ENCODE assay signal across 8 cellular contexts in genomic region chr19:45692187-45693111, GRCh38. TPM values are rescaled to one million over a fixed set of nuclear protein-coding genes. Genes with fewer than 3 reads are reported as not detected.
A peak's percentile ranks its signal among the peaks of the same experiment; 100 is the strongest.
DNase-seq lines count a peak whose midpoint lies in the region; ATAC-seq and TF ChIP-seq lines count a peak whose summit lies in the region.

TSS of gene QPCTL (plus strand) at chr19:45692666. CDS start at chr19:45692704, 38 bp downstream.

- H3K27ac Mint-ChIP-seq in activated T-cell treated with anti-CD3 and anti-CD28 coated beads, Interleukin-2, amount 50 U/mL, for 72 hours = peak within 1 kb of the TSS; percentile 95

- no peaks in the 10 kb centered on the region for H3K9me3 Mint-ChIP-seq in activated T-cell treated with anti-CD3 and anti-CD28 coated beads, Interleukin-2, amount 50 U/mL, for 72 hours

- peak; percentile 83 for ATAC-seq in GM21737 (IDR thresholded peaks at IDR 0.05; ENCODE audit: unreplicated experiment)
- peak; percentile 91 for ATAC-seq in activated T-cell treated with anti-CD3 and anti-CD28 coated beads, Interleukin-2, amount 50 U/mL, for 72 hours (replicated peaks in 1 of 2)

- H3K4me1 Mint-ChIP-seq in activated T-cell treated with anti-CD3 and anti-CD28 coated beads, Interleukin-2, amount 50 U/mL, for 72 hours (ENCODE audit: low read depth) = peaks cover 32% of the 10 kb centered on the region

- H3K27me3 Mint-ChIP-seq in activated T-cell treated with anti-CD3 and anti-CD28 coated beads, Interleukin-2, amount 50 U/mL, for 72 hours (ENCODE audit: low read depth) = no peaks in the 10 kb centered on the region

- H3K4me3 ChIP-seq in KMS-11 (IDR thresholded peaks at IDR 0.05; ENCODE audit: insufficient read depth, low read depth, low read length) (peak within 1 kb of the TSS; percentile 8), Peyer's patch (peak within 1 kb of the TSS; percentile 67 to 84 (median 72)), esophagus muscularis mucosa (peak within 1 kb of the TSS; percentile 65 to 78 (median 73)), muscle layer of duodenum (ENCODE audit: low read depth in 1 of 2, low read length in 2 of 2) (peak within 1 kb of the TSS; percentile 83 to 89)

- H3K4me2 ChIP-seq in KMS-11 = peak within 1 kb of the TSS; percentile 66

- TF ChIP-seq EP300 in esophagus muscularis mucosa (IDR thresholded peaks at IDR 0.05) = no peak

- TF ChIP-seq CTCF in KMS-11 (conservative IDR thresholded peaks at IDR 0.05; ENCODE audit: low read depth, low read length) = no peak
- TF ChIP-seq CTCF in Peyer's patch (IDR thresholded peaks at IDR 0.05) = no peak
- no peak for TF ChIP-seq CTCF in esophagus muscularis mucosa (IDR thresholded peaks at IDR 0.05)

- H3K79me2 ChIP-seq in KMS-11 (ENCODE audit: insufficient read depth, low read depth) = peaks cover 24% of the 10 kb centered on the region

- under 1% methylated on average over 44 of the region's 70 CpGs for WGBS in esophagus muscularis mucosa

- DNase-seq in DMS53 treated with DMSO at 0.1 percent for 48 hours (lab: John Stamatoyannopoulos, UW; ENCODE audit: unreplicated experiment) = peak; percentile 99
- peak; percentile 97 to 99 (median 98) for DNase-seq in Peyer's patch
- peak; percentile 95 to 99 for DNase-seq in activated T-cell treated with anti-CD3 and anti-CD28 coated beads, Interleukin-2, amount 50 U/mL, for 72 hours
- peak; percentile 99 for DNase-seq in esophagus muscularis mucosa (ENCODE audit: extremely low spot score)
- peak; percentile 96 to 97 for DNase-seq in stimulated activated CD8-positive, alpha-beta memory T cell treated with anti-CD3 and anti-CD28 coated beads, Interleukin-7, amount 100 ng/mL, for 4 hours (ENCODE audit: low read depth in 2 of 2)

- no peaks in the 10 kb centered on the region for H4K20me1 ChIP-seq in KMS-11 (ENCODE audit: insufficient read depth)

- intact Hi-C loops in esophagus muscularis mucosa (cut with DNase I) = loop anchor here (2.0 kb wide), 1 partner anchor 74 kb away; no protein-coding TSS in a partner anchor

- H3K9me3 ChIP-seq in Peyer's patch (no peaks in the 10 kb centered on the region), esophagus muscularis mucosa (no peaks in the 10 kb centered on the region), muscle layer of duodenum (ENCODE audit: control insufficient read depth in 1 of 2, low read length in 2 of 2) (no peaks in the 10 kb centered on the region)

- peak within 1 kb of the TSS; percentile 73 for H2AFZ ChIP-seq in KMS-11 (ENCODE audit: low read depth)

- H3K27ac ChIP-seq in KMS-11 (peak within 1 kb of the TSS; percentile 82), Peyer's patch (peak within 1 kb of the TSS; percentile 86 to 92 (median 88)), esophagus muscularis mucosa (replicated peaks in 1 of 4) (peak within 1 kb of the TSS; percentile 86 to 96 (median 92)), muscle layer of duodenum (ENCODE audit: low read length) (peak within 1 kb of the TSS; percentile 91)

- H3K36me3 Mint-ChIP-seq in activated T-cell treated with anti-CD3 and anti-CD28 coated beads, Interleukin-2, amount 50 U/mL, for 72 hours (ENCODE audit: insufficient read depth in 2 of 2) = peaks cover 6 to 21% of the 10 kb centered on the region in 2 donors

- peak within 1 kb of the TSS; percentile 83 for H3K9ac ChIP-seq in KMS-11

- H3K4me1 ChIP-seq in KMS-11 (ENCODE audit: low read depth, poor library complexity, severe bottlenecking) = peaks cover 26% of the 10 kb centered on the region
- H3K4me1 ChIP-seq in Peyer's patch = peaks cover 0 to 9% (median 5%) of the 10 kb centered on the region in 4 donors
- H3K4me1 ChIP-seq in esophagus muscularis mucosa = peaks cover 7 to 26% (median 20%) of the 10 kb centered on the region in 4 donors
- H3K4me1 ChIP-seq in muscle layer of duodenum (ENCODE audit: control insufficient read depth in 1 of 2, insufficient read depth in 2 of 2, low read length in 2 of 2) = peaks cover 0 to 8% of the 10 kb centered on the region in 2 donors

- peak within 1 kb of the TSS; percentile 86 to 97 for H3K4me3 Mint-ChIP-seq in activated T-cell treated with anti-CD3 and anti-CD28 coated beads, Interleukin-2, amount 50 U/mL, for 72 hours

- H3K36me3 ChIP-seq in KMS-11 (ENCODE audit: insufficient read depth) = peaks cover 7% of the 10 kb centered on the region; the same call in 1 of the 2 replicates
- peaks cover 0 to 35% (median 0%) of the 10 kb centered on the region in 3 donors for H3K36me3 ChIP-seq in Peyer's patch
- H3K36me3 ChIP-seq in esophagus muscularis mucosa = peaks cover 8 to 35% (median 23%) of the 10 kb centered on the region in 4 donors
- H3K36me3 ChIP-seq in muscle layer of duodenum (ENCODE audit: control insufficient read depth in 1 of 2, insufficient read depth in 2 of 2, low read length in 2 of 2) = peaks cover 10 to 30% of the 10 kb centered on the region in 2 donors

- H3K27me3 ChIP-seq in KMS-11 (ENCODE audit: insufficient read depth, low read depth) (no peaks in the 10 kb centered on the region), Peyer's patch (no peaks in the 10 kb centered on the region), esophagus muscularis mucosa (no peaks in the 10 kb centered on the region), muscle layer of duodenum (ENCODE audit: low read depth, low read length) (no peaks in the 10 kb centered on the region)

- peak; percentile 27 to 57 for TF ChIP-seq POLR2A in Peyer's patch (IDR thresholded peaks at IDR 0.05)
- TF ChIP-seq POLR2A in esophagus muscularis mucosa (IDR thresholded peaks at IDR 0.05; ENCODE audit: low read depth) = peak; percentile 6

RNA-seq across cellular contexts. Expression of gene QPCTL, which starts in this region (rescaled TPM):
- total RNA-seq in Peyer's patch (10 to 100 TPM in 1 of 4 donors, 1 to 10 TPM in 3; 6.1 to 11.6 (median 7.4) TPM), esophagus muscularis mucosa (1 to 10 TPM; 4.6 to 6.8 (median 6.0) TPM)
- 10 to 100 TPM; 20.8 to 29.8 TPM for total RNA-seq in activated T-cell treated with anti-CD3 and anti-CD28 coated beads, Interleukin-2, amount 50 U/mL, for 72 hours

Comparison
In these comparisons a context has a peak if more than half of its experiments do, and no peak if none do; other contexts are left out.
1. Peak in every context shown above with its lines: DNase-seq, ATAC-seq, H3K4me3 ChIP-seq and H3K27ac ChIP-seq.
2. H3K4me3 ChIP-seq: peak in every context shown above with its lines; median percentile 86 in muscle layer of duodenum; 73 in esophagus muscularis mucosa; 72 in Peyer's patch; 8 in KMS-11.